ENCODE assay signal across 15 cellular contexts in the genomic region with DNA sequence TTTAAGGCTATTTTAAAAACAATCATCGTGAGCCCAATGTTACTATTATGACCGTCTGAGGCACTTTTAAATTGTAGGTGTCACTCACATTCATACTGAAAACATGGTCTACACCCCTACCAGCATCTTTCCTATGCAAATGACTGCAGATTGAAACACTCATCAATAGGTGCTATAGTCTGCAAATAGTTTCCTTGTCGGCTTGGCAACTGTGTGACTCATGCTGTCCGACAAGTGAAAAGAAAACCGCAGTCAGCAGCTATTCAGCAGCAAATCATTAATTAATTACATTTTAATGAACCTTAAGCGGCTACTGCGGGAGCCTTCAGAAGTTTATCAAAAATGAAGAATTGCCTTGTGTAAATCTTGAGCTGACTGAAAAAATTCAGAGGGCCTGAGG.
A peak's percentile ranks its signal among the peaks of the same experiment; 100 is the strongest.
DNase-seq lines count a peak whose midpoint lies in the region; ATAC-seq and TF ChIP-seq lines count a peak whose summit lies in the region.
"Had no signal": no experiment of that assay in that cellular context is flagged by ENCODE, and none has a peak within 500 bp of the region (broad histone marks: within the 10 kb centered on the region; RNA-seq: fewer than 3 reads in every experiment).

No MANE protein-coding gene starts in this region.

- H3K4me1 Mint-ChIP-seq in brain = peaks cover 84% of the 10 kb centered on the region
- no peaks in the 10 kb centered on the region for H3K4me1 Mint-ChIP-seq in activated T-cell treated with anti-CD3 and anti-CD28 coated beads, Interleukin-2, amount 50 U/mL, for 4 hours (ENCODE audit: low read depth)

- no peak for TF ChIP-seq CTCF in brain (conservative IDR thresholded peaks at IDR 0.05)

- no peaks in the 10 kb centered on the region for H3K9me3 Mint-ChIP-seq in brain
- H3K9me3 Mint-ChIP-seq in activated T-cell treated with anti-CD3 and anti-CD28 coated beads, Interleukin-2, amount 50 U/mL, for 4 hours = no peaks in the 10 kb centered on the region

- DNase-seq in ACHN (peak; percentile 72), HT-29 (ENCODE audit: low spot score) (peak; percentile 70), iris pigment epithelial cell (ENCODE audit: low read depth) (peak; percentile 51), NCI-H510A (lab: John Stamatoyannopoulos, UW) (no peak), NCI-H1436 treated with DMSO at 0.1 percent for 48 hours (lab: John Stamatoyannopoulos, UW) (no peak)
- no peak for DNase-seq in activated T-cell treated with anti-CD3 and anti-CD28 coated beads, Interleukin-2, amount 50 U/mL, for 4 hours
- DNase-seq: activated CD8-positive, alpha-beta T cell treated with anti-CD3 and anti-CD28 coated beads for 36 hours; activated gamma-delta T cell treated with Interleukin-2 at 50 U/mL for 16 hours; DMS153; H7; hippocampal formation; NCI-H226; stimulated activated CD4-positive, alpha-beta T cell treated with anti-CD3 and anti-CD28 coated beads, Interleukin-1b, Interleukin-23, amount 100 ng/mL, for 48 hours had no signal

- in situ Hi-C loops in ACHN (cut with HindIII; ENCODE audit: low pct_ligation_motif_present, low pct_unique_long_range_greater_than_20kb, low sequenced_read_pairs) = no loop called here

- peak overlapping the region in 4 of 5 experiments; percentile 13 to 67 (median 35) for H3K4me3 Mint-ChIP-seq in brain
- no peak overlapping the region for H3K4me3 Mint-ChIP-seq in activated T-cell treated with anti-CD3 and anti-CD28 coated beads, Interleukin-2, amount 50 U/mL, for 4 hours
- H3K4me3 Mint-ChIP-seq: activated CD8-positive, alpha-beta T cell treated with anti-CD3 and anti-CD28 coated beads for 36 hours had no signal

- no peak for ATAC-seq in activated T-cell treated with anti-CD3 and anti-CD28 coated beads, Interleukin-2, amount 50 U/mL, for 4 hours
- no peak for ATAC-seq in GM21515 (IDR thresholded peaks at IDR 0.05; ENCODE audit: unreplicated experiment)
- ATAC-seq: activated CD8-positive, alpha-beta T cell treated with anti-CD3 and anti-CD28 coated beads for 36 hours had no signal

- no peaks in the 10 kb centered on the region for H3K36me3 Mint-ChIP-seq in brain
- no peaks in the 10 kb centered on the region for H3K36me3 Mint-ChIP-seq in activated T-cell treated with anti-CD3 and anti-CD28 coated beads, Interleukin-2, amount 50 U/mL, for 4 hours (ENCODE audit: insufficient read depth)

- H3K27me3 Mint-ChIP-seq in brain = no peaks in the 10 kb centered on the region
- no peaks in the 10 kb centered on the region for H3K27me3 Mint-ChIP-seq in activated T-cell treated with anti-CD3 and anti-CD28 coated beads, Interleukin-2, amount 50 U/mL, for 4 hours (ENCODE audit: low read depth)
- H3K27me3 Mint-ChIP-seq: activated CD8-positive, alpha-beta T cell treated with anti-CD3 and anti-CD28 coated beads for 36 hours had no signal

- H3K27ac Mint-ChIP-seq in brain = peak overlapping the region in 3 of 5 experiments; percentile 28 to 71 (median 71)
- H3K27ac Mint-ChIP-seq: activated CD8-positive, alpha-beta T cell treated with anti-CD3 and anti-CD28 coated beads for 36 hours had no signal

Comparison
In these comparisons a context has a peak if more than half of its experiments do, and no peak if none do; other contexts are left out.
1. DNase-seq: peak in ACHN (single experiment), HT-29 (single experiment) and iris pigment epithelial cell (single experiment); none in activated T-cell treated with anti-CD3 and anti-CD28 coated beads, Interleukin-2, amount 50 U/mL, for 4 hours (single experiment), NCI-H510A (single experiment) and NCI-H1436 treated with DMSO at 0.1 percent for 48 hours (single experiment).